Comparison of ENCODE assay signal across 1 cellular context in genomic region chr14:105392161-105393090, GRCh38.
TF ChIP-seq lines count a peak whose summit lies in the region.

No MANE protein-coding gene starts in this region.

TF ChIP-seq in IMR-90, 13 proteins besides CTCF, POLR2A, EP300 and RAD21 (continued from another document):
- TF ChIP-seq, protein P1, sequence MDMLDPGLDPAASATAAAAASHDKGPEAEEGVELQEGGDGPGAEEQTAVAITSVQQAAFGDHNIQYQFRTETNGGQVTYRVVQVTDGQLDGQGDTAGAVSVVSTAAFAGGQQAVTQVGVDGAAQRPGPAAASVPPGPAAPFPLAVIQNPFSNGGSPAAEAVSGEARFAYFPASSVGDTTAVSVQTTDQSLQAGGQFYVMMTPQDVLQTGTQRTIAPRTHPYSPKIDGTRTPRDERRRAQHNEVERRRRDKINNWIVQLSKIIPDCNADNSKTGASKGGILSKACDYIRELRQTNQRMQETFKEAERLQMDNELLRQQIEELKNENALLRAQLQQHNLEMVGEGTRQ (IDR thresholded peaks at IDR 0.05; ENCODE audit: low read depth, low read length), result no peak
- TF ChIP-seq RCOR1 (IDR thresholded peaks at IDR 0.05; ENCODE audit: insufficient replicate concordance, low read length) (no peak), RFX5 (IDR thresholded peaks at IDR 0.05; ENCODE audit: low read depth, low read length) (no peak), SMC3 (IDR thresholded peaks at IDR 0.05; ENCODE audit: low read depth, low read length) (no peak), NFE2L2 (IDR thresholded peaks at IDR 0.05; ENCODE audit: low read depth, low read length) (no peak), MAZ (IDR thresholded peaks at IDR 0.05; ENCODE audit: borderline replicate concordance, low read depth, low read length) (no peak), FOS (IDR thresholded peaks at IDR 0.05; ENCODE audit: low read depth, low read length) (no peak), BHLHE40 (IDR thresholded peaks at IDR 0.05; ENCODE audit: low read depth, low read length) (no peak)
- TF ChIP-seq, protein P2, sequence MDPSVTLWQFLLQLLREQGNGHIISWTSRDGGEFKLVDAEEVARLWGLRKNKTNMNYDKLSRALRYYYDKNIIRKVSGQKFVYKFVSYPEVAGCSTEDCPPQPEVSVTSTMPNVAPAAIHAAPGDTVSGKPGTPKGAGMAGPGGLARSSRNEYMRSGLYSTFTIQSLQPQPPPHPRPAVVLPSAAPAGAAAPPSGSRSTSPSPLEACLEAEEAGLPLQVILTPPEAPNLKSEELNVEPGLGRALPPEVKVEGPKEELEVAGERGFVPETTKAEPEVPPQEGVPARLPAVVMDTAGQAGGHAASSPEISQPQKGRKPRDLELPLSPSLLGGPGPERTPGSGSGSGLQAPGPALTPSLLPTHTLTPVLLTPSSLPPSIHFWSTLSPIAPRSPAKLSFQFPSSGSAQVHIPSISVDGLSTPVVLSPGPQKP (IDR thresholded peaks at IDR 0.05; ENCODE audit: borderline replicate concordance, low read depth, low read length), result no peak
